In genomic region chr7:87312215-87312865, GRCh38 we compare ENCODE assay signal across 9 cellular contexts. TPM values are rescaled to one million over a fixed set of nuclear protein-coding genes. Genes with fewer than 3 reads are reported as not detected.
A peak's percentile ranks its signal among the peaks of the same experiment; 100 is the strongest.
DNase-seq lines count a peak whose midpoint lies in the region; ATAC-seq and TF ChIP-seq lines count a peak whose summit lies in the region.
"Had no signal": no experiment of that assay in that cellular context is flagged by ENCODE, and none has a peak within 500 bp of the region (broad histone marks: within the 10 kb centered on the region; RNA-seq: fewer than 3 reads in every experiment).

No MANE protein-coding gene starts in this region.

- CTCF ChIA-PET in CD4-positive, alpha-beta memory T cell (lab: Charles Lee; ENCODE audit: partially characterized antibody), result interaction anchor here (0.6 to 12.2 kb wide), 23 partner anchors 9 to 575 kb away, joined by 3 to 362 read pairs (median 5); partner anchors contain the start of gene CROT
- CTCF ChIA-PET in activated CD8-positive, alpha-beta T cell treated with anti-CD3 and anti-CD28 coated beads for 36 hours (lab: Charles Lee), result interaction anchor here (0.6 to 1.5 kb wide), 19 partner anchors 9 to 193 kb away, joined by 3 to 78 read pairs (median 4); partner anchors contain the start of gene CROT

- no peak overlapping the region for H3K27ac ChIP-seq in CD4-positive, alpha-beta memory T cell (ENCODE audit: low read depth, low read length)
- H3K27ac ChIP-seq: SJCRH30 had no signal

- no peaks in the 10 kb centered on the region for H3K27me3 ChIP-seq in CD4-positive, alpha-beta memory T cell (ENCODE audit: insufficient read depth, low read length)
- H3K27me3 ChIP-seq: SJCRH30 had no signal

- no peaks in the 10 kb centered on the region for H3K9me3 Mint-ChIP-seq in CD4-positive, alpha-beta memory T cell
- no peaks in the 10 kb centered on the region for H3K9me3 Mint-ChIP-seq in activated CD8-positive, alpha-beta T cell treated with anti-CD3 and anti-CD28 coated beads for 36 hours
- no peaks in the 10 kb centered on the region for H3K9me3 Mint-ChIP-seq in effector memory CD8-positive, alpha-beta T cell

- peaks cover 3 to 7% (median 5%) of the 10 kb centered on the region in 4 donors for H3K4me1 Mint-ChIP-seq in CD4-positive, alpha-beta memory T cell
- H3K4me1 Mint-ChIP-seq in activated CD8-positive, alpha-beta T cell treated with anti-CD3 and anti-CD28 coated beads for 36 hours (ENCODE audit: low read depth), result peaks cover 9% of the 10 kb centered on the region
- H3K4me1 Mint-ChIP-seq in effector memory CD8-positive, alpha-beta T cell (ENCODE audit: low read depth in 2 of 2), result peaks cover 6% of the 10 kb centered on the region in 2 donors

- POLR2A ChIA-PET in CD4-positive, alpha-beta memory T cell (lab: Charles Lee; ENCODE audit: partially characterized antibody), result no interaction called here
- POLR2A ChIA-PET in activated CD8-positive, alpha-beta T cell treated with anti-CD3 and anti-CD28 coated beads for 36 hours (lab: Charles Lee), result no interaction called here

- no peaks in the 10 kb centered on the region for H3K36me3 Mint-ChIP-seq in CD4-positive, alpha-beta memory T cell
- H3K36me3 Mint-ChIP-seq in activated CD8-positive, alpha-beta T cell treated with anti-CD3 and anti-CD28 coated beads for 36 hours (ENCODE audit: low read depth), result no peaks in the 10 kb centered on the region
- H3K36me3 Mint-ChIP-seq in effector memory CD8-positive, alpha-beta T cell (ENCODE audit: insufficient read depth), result no peaks in the 10 kb centered on the region

- H3K27me3 Mint-ChIP-seq in CD4-positive, alpha-beta memory T cell, result peaks cover 0 to 3% of the 10 kb centered on the region in 2 donors
- peaks cover 2% of the 10 kb centered on the region for H3K27me3 Mint-ChIP-seq in activated CD8-positive, alpha-beta T cell treated with anti-CD3 and anti-CD28 coated beads for 36 hours
- peaks cover 6 to 7% of the 10 kb centered on the region in 2 donors for H3K27me3 Mint-ChIP-seq in effector memory CD8-positive, alpha-beta T cell

- intact Hi-C loops in CD4-positive, alpha-beta memory T cell (cut with micrococcal nuclease), result loop anchor here (1.0 to 2.0 kb wide), 3 partner anchors 32 to 574 kb away; partner anchors contain the start of gene CROT
- intact Hi-C loops in activated CD8-positive, alpha-beta T cell treated with anti-CD3 and anti-CD28 coated beads for 36 hours (cut with micrococcal nuclease), result loop anchor here (1.0 kb wide), 1 partner anchor 104 kb away; no protein-coding TSS in a partner anchor

- peak overlapping the region in 1 of 7 donors; percentile 27 for H3K27ac Mint-ChIP-seq in CD4-positive, alpha-beta memory T cell
- H3K27ac Mint-ChIP-seq in activated CD8-positive, alpha-beta T cell treated with anti-CD3 and anti-CD28 coated beads for 36 hours, result no peak overlapping the region
- H3K27ac Mint-ChIP-seq in effector memory CD8-positive, alpha-beta T cell, result no peak overlapping the region

- no peak overlapping the region for H3K4me3 ChIP-seq in CD4-positive, alpha-beta memory T cell (ENCODE audit: low read length in 2 of 2)
- H3K4me3 ChIP-seq: SJCRH30 had no signal

- H3K36me3 ChIP-seq in CD4-positive, alpha-beta memory T cell (ENCODE audit: insufficient read depth, low read length), result no peaks in the 10 kb centered on the region
- H3K36me3 ChIP-seq: SJCRH30 had no signal

- peak; percentile 52 to 68 (median 62) for DNase-seq in CD4-positive, alpha-beta memory T cell
- DNase-seq in NCI-H748 treated with DMSO at 0.1 percent for 48 hours (lab: John Stamatoyannopoulos, UW) (peak; percentile 53), myocyte (ENCODE audit: low read depth) (peak; percentile 73)
- peak; percentile 64 for DNase-seq in activated CD8-positive, alpha-beta T cell treated with anti-CD3 and anti-CD28 coated beads for 36 hours
- DNase-seq in effector memory CD8-positive, alpha-beta T cell, result peak; percentile 57 to 64 (median 63)
- DNase-seq in stimulated activated CD8-positive, alpha-beta memory T cell treated with anti-CD3 and anti-CD28 coated beads, Interleukin-7, amount 100 ng/mL, for 4 hours (ENCODE audit: low read depth in 2 of 2), result peak; percentile 31 to 46

- ATAC-seq in GM19328 (IDR thresholded peaks at IDR 0.05; ENCODE audit: unreplicated experiment) (peak; percentile 63), HG03354 (IDR thresholded peaks at IDR 0.05; ENCODE audit: poor library complexity, severe bottlenecking, unreplicated experiment) (peak; percentile 81)
- ATAC-seq in activated CD8-positive, alpha-beta T cell treated with anti-CD3 and anti-CD28 coated beads for 36 hours, result peak; percentile 94
- peak; percentile 97 for ATAC-seq in effector memory CD8-positive, alpha-beta T cell (replicated peaks)

- peak; percentile 96 for TF ChIP-seq CTCF in activated CD8-positive, alpha-beta T cell treated with anti-CD3 and anti-CD28 coated beads for 36 hours (IDR thresholded peaks at IDR 0.05)

- H3K4me3 Mint-ChIP-seq in CD4-positive, alpha-beta memory T cell, result no peak overlapping the region
- no peak overlapping the region for H3K4me3 Mint-ChIP-seq in activated CD8-positive, alpha-beta T cell treated with anti-CD3 and anti-CD28 coated beads for 36 hours
- no peak overlapping the region for H3K4me3 Mint-ChIP-seq in effector memory CD8-positive, alpha-beta T cell

- peaks cover 6% of the 10 kb centered on the region for H3K4me1 ChIP-seq in CD4-positive, alpha-beta memory T cell (ENCODE audit: insufficient read depth, low read length)

- no peaks in the 10 kb centered on the region for H3K9me3 ChIP-seq in CD4-positive, alpha-beta memory T cell (ENCODE audit: control insufficient read depth in 1 of 2, low read length in 2 of 2)
- H3K9me3 ChIP-seq: SJCRH30 had no signal

RNA-seq across cellular contexts. Expression of gene CROT, which starts 33.1 kb away (rescaled TPM):
- total RNA-seq in CD4-positive, alpha-beta memory T cell, result 10 to 100 TPM; 17.8 to 19.0 TPM
- 10 to 100 TPM; 12.1 to 13.1 TPM for polyA plus RNA-seq in CD4-positive, alpha-beta memory T cell
- total RNA-seq in activated CD8-positive, alpha-beta T cell treated with anti-CD3 and anti-CD28 coated beads for 36 hours, result 1 to 10 TPM; 7.2 to 7.3 TPM
- total RNA-seq in myocyte, result 14.7 and 38.8 TPM in 2 replicates
- 11.1 TPM for polyA plus RNA-seq in myocyte (2012)
